9 cellular contexts compared by ENCODE assay signal in the genomic region with DNA sequence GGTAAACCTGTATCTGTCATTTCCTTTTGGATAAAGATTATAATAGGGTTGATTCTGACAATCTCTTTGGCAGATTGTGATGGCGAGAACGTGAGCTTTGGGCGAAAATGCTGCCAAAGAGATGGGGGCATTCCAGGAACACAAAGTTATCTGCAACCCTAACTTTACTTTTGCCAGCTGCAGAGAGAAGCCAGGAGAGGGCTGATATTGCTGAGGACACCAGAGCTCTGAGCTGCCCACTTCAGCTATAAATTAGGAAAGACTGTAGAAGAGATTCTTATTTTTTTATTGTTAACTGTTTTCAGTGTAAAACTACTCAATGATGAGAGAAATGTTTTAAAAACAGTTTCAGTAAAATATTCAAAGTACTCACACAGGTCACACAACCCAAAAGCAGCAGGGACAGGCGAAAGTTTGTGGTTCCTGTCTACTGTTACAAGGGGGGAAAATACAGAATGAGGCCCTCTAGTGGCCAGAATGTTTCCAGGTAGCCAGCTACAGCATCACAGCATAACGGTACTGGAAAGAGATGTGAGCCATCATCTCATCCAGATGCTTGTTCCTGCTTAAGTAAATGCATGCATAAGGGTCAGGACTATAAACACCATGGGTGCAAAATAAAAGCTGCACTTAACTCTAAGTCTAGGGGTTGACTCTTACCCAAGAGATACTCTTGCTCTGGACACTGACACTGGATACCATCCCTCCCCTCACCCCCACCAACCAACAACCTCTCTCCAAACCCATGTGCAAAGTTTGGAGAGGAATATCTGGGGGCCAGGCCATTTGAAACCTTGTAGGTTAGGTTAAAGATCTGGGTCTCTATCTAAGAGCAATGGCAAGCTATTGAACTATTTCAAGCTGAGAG.
DNase-seq lines count a peak whose midpoint lies in the region; ATAC-seq, FAIRE-seq and TF ChIP-seq lines count a peak whose summit lies in the region.
"Had no signal": no experiment of that assay in that cellular context is flagged by ENCODE, and none has a peak within 500 bp of the region (broad histone marks: within the 10 kb centered on the region; RNA-seq: fewer than 3 reads in every experiment).

No MANE protein-coding gene starts in this region.

- no peak for TF ChIP-seq EP300 in H1 (IDR thresholded peaks at IDR 0.05; ENCODE audit: borderline replicate concordance in 1 of 2, low read depth in 2 of 2, low read length in 2 of 2)

- H3K4me1 ChIP-seq in H1 (replicated peaks in 1 of 4; ENCODE audit: control insufficient read depth in 3 of 4, insufficient read depth in 4 of 4, low read length in 3 of 4), result no peaks in the 10 kb centered on the region; a peak in 1 of 7 replicates

- no peak overlapping the region for H3K4ac ChIP-seq in H1 (replicated peaks; ENCODE audit: insufficient read length, low read depth, low read length)

- no peaks in the 10 kb centered on the region for H3K23me2 ChIP-seq in H1 (ENCODE audit: low read depth, low read length)

- H3K4me3 Mint-ChIP-seq in progenitor cell of endocrine pancreas (ENCODE audit: low read depth), result no peak overlapping the region

- POLR2A ChIA-PET in H1 (lab: Charles Lee; ENCODE audit: partially characterized antibody), result no interaction called here

- H3K79me2 ChIP-seq in H1 (ENCODE audit: control insufficient read depth in 1 of 2, insufficient read depth in 2 of 2, low read length in 2 of 2), result no peaks in the 10 kb centered on the region

- no peak overlapping the region for H3K56ac ChIP-seq in H1 (replicated peaks; ENCODE audit: insufficient read length, low read depth, low read length)

- no peak overlapping the region for H3K4me2 ChIP-seq in H1 (ENCODE audit: insufficient read depth in 1 of 2, low read depth in 2 of 2, low read length in 2 of 2)

- no peaks in the 10 kb centered on the region for H3K36me3 Mint-ChIP-seq in progenitor cell of endocrine pancreas (ENCODE audit: insufficient read depth)

- peak; percentile 30 to 94 (median 81) for TF ChIP-seq CTCF in H1 (IDR thresholded peaks at IDR 0.05; ENCODE audit: control extremely low read depth in 1 of 3, insufficient read depth in 1 of 3, low read depth in 1 of 3, low read length in 3 of 3)
- peak; percentile 87 for TF ChIP-seq CTCF in progenitor cell of endocrine pancreas (IDR thresholded peaks at IDR 0.05; ENCODE audit: unreplicated experiment)

- H2BK5ac ChIP-seq in H1 (ENCODE audit: low read depth, low read length), result no peak overlapping the region

- H3K9ac ChIP-seq in H1 (replicated peaks in 1 of 4; ENCODE audit: extremely low read depth in 1 of 4, low read depth in 3 of 4, low read length in 3 of 4), result no peak overlapping the region

- no peak overlapping the region for H3K18ac ChIP-seq in H1 (ENCODE audit: extremely low read depth, low read length)

- no peaks in the 10 kb centered on the region for H3K4me1 Mint-ChIP-seq in progenitor cell of endocrine pancreas (ENCODE audit: low read depth)

- no peak overlapping the region for H4K8ac ChIP-seq in H1 (ENCODE audit: extremely low read depth, insufficient read depth, low read length)

- H3K4me3 ChIP-seq in H1 (ENCODE audit: extremely low read depth in 1 of 4, insufficient read depth in 2 of 4, low read depth in 3 of 4, low read length in 4 of 4), result no peak overlapping the region

- H4K5ac ChIP-seq in H1 (ENCODE audit: insufficient read length, low read depth, low read length), result no peak overlapping the region

- H2BK12ac ChIP-seq in H1 (ENCODE audit: low read depth, low read length), result no peak overlapping the region

- no peak overlapping the region for H3K14ac ChIP-seq in H1 (ENCODE audit: insufficient read length)

- H4K91ac ChIP-seq in H1 (replicated peaks; ENCODE audit: insufficient read length, low read length), result no peak overlapping the region

- CTCF ChIA-PET in H1 (lab: Charles Lee; ENCODE audit: partially characterized antibody), result interaction anchor here (0.6 to 6.8 kb wide), 76 partner anchors 8 to 1097 kb away, joined by 3 to 102 read pairs (median 4); no protein-coding TSS in a partner anchor

- H3K27me3 Mint-ChIP-seq in progenitor cell of endocrine pancreas, result no peaks in the 10 kb centered on the region

- no peak overlapping the region for H2BK120ac ChIP-seq in H1 (replicated peaks; ENCODE audit: low read depth, low read length)

- no peak for TF ChIP-seq POLR2A in H1 (IDR thresholded peaks at IDR 0.05; ENCODE audit: control extremely low read depth in 1 of 2, low read depth in 2 of 2, low read length in 2 of 2)

- DNase-seq in DMS 273 (lab: John Stamatoyannopoulos, UW; ENCODE audit: unreplicated experiment), result peak; percentile 47
- no peak for DNase-seq in DMS 273 treated with DMSO at 0.1 percent for 48 hours (lab: John Stamatoyannopoulos, UW)
- DNase-seq in NCI-H460 (ENCODE audit: extremely low read depth, low read depth), result peak; percentile 25
- DNase-seq in H1 (ENCODE audit: low read depth in 1 of 2, low spot score in 2 of 2), result peak in 1 of 2 experiments; percentile 64
- peak; percentile 27 for DNase-seq in progenitor cell of endocrine pancreas (ENCODE audit: low spot score, unreplicated experiment)
- no peak for DNase-seq in DMS79 treated with DMSO at 0.1 percent for 48 hours (lab: John Stamatoyannopoulos, UW)

- H3K27ac Mint-ChIP-seq in progenitor cell of endocrine pancreas, result no peak overlapping the region

- H2BK20ac ChIP-seq in H1 (ENCODE audit: low read length), result no peak overlapping the region

- peak; percentile 88 for FAIRE-seq in H1 (lab: Jason Lieb, UNC)
- FAIRE-seq: A204.1 had no signal

- H4K20me1 ChIP-seq in H1 (replicated peaks in 1 of 2; ENCODE audit: control insufficient read depth in 1 of 2, insufficient read depth in 2 of 2, low read length in 2 of 2), result no peaks in the 10 kb centered on the region

- no peak overlapping the region for H2BK15ac ChIP-seq in H1 (ENCODE audit: low read length)

- H3K79me1 ChIP-seq in H1 (ENCODE audit: low read depth, low read length), result no peaks in the 10 kb centered on the region

- no peak overlapping the region for H3K27ac ChIP-seq in H1 (ENCODE audit: low read depth, low read length)

- no peak overlapping the region for H2AFZ ChIP-seq in H1 (ENCODE audit: low read length)

- TF ChIP-seq RAD21 in H1 (IDR thresholded peaks at IDR 0.05 in 1 of 2, conservative IDR thresholded peaks at IDR 0.05 in 1 of 2; ENCODE audit: low read depth in 2 of 2, low read length in 2 of 2), result peak; percentile 74 to 81

- H3K27me3 ChIP-seq in H1 (replicated peaks in 1 of 4; ENCODE audit: control insufficient read depth in 3 of 4, extremely low read depth in 1 of 4, insufficient read depth in 3 of 4, low read length in 3 of 4), result no peaks in the 10 kb centered on the region

- no peak overlapping the region for H3K23ac ChIP-seq in H1 (ENCODE audit: insufficient read length)

- ATAC-seq in GM18873 (IDR thresholded peaks at IDR 0.05; ENCODE audit: low FRiP score, unreplicated experiment), result peak; percentile 87
- ATAC-seq in HG03039 (IDR thresholded peaks at IDR 0.05; ENCODE audit: unreplicated experiment), result peak; percentile 89

- H3K9me3 Mint-ChIP-seq in progenitor cell of endocrine pancreas (ENCODE audit: low read depth), result peaks cover 5% of the 10 kb centered on the region

- no peaks in the 10 kb centered on the region for H3K36me3 ChIP-seq in H1 (ENCODE audit: control insufficient read depth in 2 of 4, insufficient read depth in 4 of 4, low read length in 3 of 4)

- peaks cover 0 to 11% of the 10 kb centered on the region in 2 experiments; a peak in 3 of 4 replicates for H3K9me3 ChIP-seq in H1 (ENCODE audit: insufficient read depth in 2 of 2, low read depth in 1 of 2, low read length in 1 of 2)

- H2AK5ac ChIP-seq in H1 (ENCODE audit: low read depth, low read length), result no peak overlapping the region

- WGBS in H1 (ENCODE audit: extremely low coverage in 1 of 2, insufficient coverage in 1 of 2, insufficient read length in 1 of 2, insufficient replicate concordance in 2 of 2, low coverage in 1 of 2, low lambda C conversion rate in 2 of 2, missing lambda C conversion rate in 1 of 2), 2 experiments, result 75% methylated on average over 5 of the region's 5 CpGs; no CpG with 5 or more reads in 1 of the 2 experiments

TF ChIP-seq in H1, 55 proteins besides CTCF, POLR2A, EP300 and RAD21:
- TF ChIP-seq TEAD4 (IDR thresholded peaks at IDR 0.05; ENCODE audit: low read depth, low read length), result peak; percentile 91
- TF ChIP-seq, protein P1, sequence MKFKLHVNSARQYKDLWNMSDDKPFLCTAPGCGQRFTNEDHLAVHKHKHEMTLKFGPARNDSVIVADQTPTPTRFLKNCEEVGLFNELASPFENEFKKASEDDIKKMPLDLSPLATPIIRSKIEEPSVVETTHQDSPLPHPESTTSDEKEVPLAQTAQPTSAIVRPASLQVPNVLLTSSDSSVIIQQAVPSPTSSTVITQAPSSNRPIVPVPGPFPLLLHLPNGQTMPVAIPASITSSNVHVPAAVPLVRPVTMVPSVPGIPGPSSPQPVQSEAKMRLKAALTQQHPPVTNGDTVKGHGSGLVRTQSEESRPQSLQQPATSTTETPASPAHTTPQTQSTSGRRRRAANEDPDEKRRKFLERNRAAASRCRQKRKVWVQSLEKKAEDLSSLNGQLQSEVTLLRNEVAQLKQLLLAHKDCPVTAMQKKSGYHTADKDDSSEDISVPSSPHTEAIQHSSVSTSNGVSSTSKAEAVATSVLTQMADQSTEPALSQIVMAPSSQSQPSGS (IDR thresholded peaks at IDR 0.05; ENCODE audit: low read length), result no peak

Comparison
In these comparisons a context has a peak if more than half of its experiments do, and no peak if none do; other contexts are left out.
1. DNase-seq: peak in DMS 273 (single experiment), NCI-H460 (single experiment) and progenitor cell of endocrine pancreas (single experiment); none in DMS 273 treated with DMSO at 0.1 percent for 48 hours (single experiment) and DMS79 treated with DMSO at 0.1 percent for 48 hours (single experiment).